9 cellular contexts compared by ENCODE assay signal in genomic region chr3:12993022-12993622, GRCh38.
A peak's percentile ranks its signal among the peaks of the same experiment; 100 is the strongest.
DNase-seq lines count a peak whose midpoint lies in the region; ATAC-seq, FAIRE-seq and TF ChIP-seq lines count a peak whose summit lies in the region.
"Had no signal": no experiment of that assay in that cellular context is flagged by ENCODE, and none has a peak within 500 bp of the region (broad histone marks: within the 10 kb centered on the region; RNA-seq: fewer than 3 reads in every experiment).

No MANE protein-coding gene starts in this region.

- CTCF ChIA-PET in A549 (lab: Yijun Ruan, JAX): interaction anchor here (2.3 to 5.3 kb wide), 4 partner anchors 10 to 28 kb away, joined by 9 to 50 read pairs (median 24); no protein-coding TSS in a partner anchor

- in situ Hi-C loops in KBM-7 (cut with MboI; ENCODE audit: low pct_unique_long_range_greater_than_20kb, low sequenced_read_pairs): no loop called here

- H3K27me3 ChIP-seq in HL-60 (ENCODE audit: insufficient read depth, poor library complexity, severe bottlenecking) (peaks cover 13% of the 10 kb centered on the region), mononuclear cell (ENCODE audit: insufficient read depth, low read length) (no peaks in the 10 kb centered on the region)

- H3K4me3 ChIP-seq in A549: peak overlapping the region; percentile 84
- peak overlapping the region; percentile 46 for H3K4me3 ChIP-seq in HL-60 (replicated peaks; ENCODE audit: insufficient read depth, low read length)
- H3K4me3 ChIP-seq in mononuclear cell (ENCODE audit: low read length): peak overlapping the region; percentile 31

- H3K27ac Mint-ChIP-seq in chondrocyte (ENCODE audit: unreplicated experiment): no peak overlapping the region

- TF ChIP-seq RAD21 in A549 (conservative IDR thresholded peaks at IDR 0.05 in 1 of 2, IDR thresholded peaks at IDR 0.05 in 1 of 2): no peak

- peak overlapping the region; percentile 74 to 85; a peak in 5 of 6 replicates for H3K27ac ChIP-seq in A549
- no peak overlapping the region for H3K27ac ChIP-seq in HL-60 (replicated peaks)

- WGBS in A549 (ENCODE audit: missing lambda C conversion rate): 21% methylated on average over 4 of the region's 27 CpGs

- TF ChIP-seq POLR2A in A549 (IDR thresholded peaks at IDR 0.05; ENCODE audit: low read length): no peak

- POLR2A ChIA-PET in A549 (lab: Yijun Ruan, JAX): interaction anchor here (0.7 kb wide), 1 partner anchor 435 kb away, joined by 4 read pairs; no protein-coding TSS in a partner anchor

- no peak for FAIRE-seq in A549 (lab: Jason Lieb, UNC)
- FAIRE-seq: colon had no signal

- H3K36me3 Mint-ChIP-seq in chondrocyte (ENCODE audit: low read depth): no peaks in the 10 kb centered on the region

- no peak for TF ChIP-seq CTCF in A549 (IDR thresholded peaks at IDR 0.05)
- no peak for TF ChIP-seq CTCF in HL-60 (IDR thresholded peaks at IDR 0.05; ENCODE audit: insufficient read depth, low read length)
- TF ChIP-seq CTCF in chondrocyte (IDR thresholded peaks at IDR 0.05): peak; percentile 30

- TF ChIP-seq EP300 in A549 (IDR thresholded peaks at IDR 0.05): no peak

- H3K9me3 ChIP-seq in A549: no peaks in the 10 kb centered on the region
- no peaks in the 10 kb centered on the region for H3K9me3 ChIP-seq in mononuclear cell (ENCODE audit: low read depth, low read length)

- H3K4me1 Mint-ChIP-seq in chondrocyte (ENCODE audit: low read depth): peaks cover 27% of the 10 kb centered on the region

- H3K4me3 Mint-ChIP-seq in chondrocyte (ENCODE audit: unreplicated experiment): peak overlapping the region; percentile 64

- H3K9me3 Mint-ChIP-seq in chondrocyte (ENCODE audit: low read depth): no peaks in the 10 kb centered on the region

- ATAC-seq in A549: peak in 1 of 2 experiments; percentile 2; a peak in 1 of 6 replicates
- no peak for ATAC-seq in activated CD4-positive, CD25-positive, alpha-beta regulatory T cell treated with anti-CD3 and anti-CD28 coated beads, Interleukin-2, amount 50 U/mL, for 24 hours
- ATAC-seq in HG03135 (IDR thresholded peaks at IDR 0.05; ENCODE audit: unreplicated experiment): no peak

- H3K4me2 ChIP-seq in A549: peak overlapping the region; percentile 96

- H3K4me1 ChIP-seq in A549 (peaks cover 34% of the 10 kb centered on the region), mononuclear cell (ENCODE audit: insufficient read depth, low read length) (peaks cover 78% of the 10 kb centered on the region)

- DNase-seq in A549 (ENCODE audit: low read depth in 1 of 2, low spot score in 1 of 2): peak in 1 of 2 experiments; percentile 37
- DNase-seq in HL-60 (ENCODE audit: low read depth in 1 of 2, low spot score in 1 of 2): no peak
- DNase-seq in chondrocyte (ENCODE audit: low spot score): no peak
- no peak for DNase-seq in KBM-7
- DNase-seq in DMS79 (lab: John Stamatoyannopoulos, UW): no peak

- H3K27me3 Mint-ChIP-seq in chondrocyte (ENCODE audit: low read depth): no peaks in the 10 kb centered on the region

TF ChIP-seq in A549, 52 proteins besides CTCF, POLR2A, EP300 and RAD21:
- TF ChIP-seq, protein P1, sequence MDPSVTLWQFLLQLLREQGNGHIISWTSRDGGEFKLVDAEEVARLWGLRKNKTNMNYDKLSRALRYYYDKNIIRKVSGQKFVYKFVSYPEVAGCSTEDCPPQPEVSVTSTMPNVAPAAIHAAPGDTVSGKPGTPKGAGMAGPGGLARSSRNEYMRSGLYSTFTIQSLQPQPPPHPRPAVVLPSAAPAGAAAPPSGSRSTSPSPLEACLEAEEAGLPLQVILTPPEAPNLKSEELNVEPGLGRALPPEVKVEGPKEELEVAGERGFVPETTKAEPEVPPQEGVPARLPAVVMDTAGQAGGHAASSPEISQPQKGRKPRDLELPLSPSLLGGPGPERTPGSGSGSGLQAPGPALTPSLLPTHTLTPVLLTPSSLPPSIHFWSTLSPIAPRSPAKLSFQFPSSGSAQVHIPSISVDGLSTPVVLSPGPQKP (IDR thresholded peaks at IDR 0.05; ENCODE audit: low read depth, low read length): no peak
- TF ChIP-seq FOXS1 (CRISPR knock-in tag; IDR thresholded peaks at IDR 0.05) (no peak), RARB (CRISPR knock-in tag; IDR thresholded peaks at IDR 0.05) (no peak), CBX8 (IDR thresholded peaks at IDR 0.05) (no peak), FOSL2 (IDR thresholded peaks at IDR 0.05) (no peak), FOSL2 (CRISPR knock-in tag; IDR thresholded peaks at IDR 0.05) (no peak), MAX (IDR thresholded peaks at IDR 0.05) (0 out of 2 replicates have a peak, but pooled peaks have one; percentile 4), ZNF302 (CRISPR knock-in tag; IDR thresholded peaks at IDR 0.05) (no peak)
TF ChIP-seq in A549: peak in this region for 1.

Comparison
In these comparisons a context has a peak if more than half of its experiments do, and no peak if none do; other contexts are left out.
1. H3K4me3 ChIP-seq: peak in every context shown above with its lines; median percentile 84 in A549; 46 in HL-60; 31 in mononuclear cell.